In genomic region chr2:197695206-197695605, GRCh38 we compare ENCODE assay signal across 2 cellular contexts. TPM values are rescaled to one million over a fixed set of nuclear protein-coding genes. Genes with fewer than 3 reads are reported as not detected.
"Had no signal": no experiment of that assay in that cellular context is flagged by ENCODE, and none has a peak within 500 bp of the region (broad histone marks: within the 10 kb centered on the region; RNA-seq: fewer than 3 reads in every experiment).

No MANE protein-coding gene starts in this region.

RNA-seq across cellular contexts. Expression of gene RFTN2, which starts 19.8 kb away (rescaled TPM):
- total RNA-seq: M059J, MCF 10A had no signal
